8 cellular contexts compared by ENCODE assay signal in genomic region chr2:164992818-164993217, GRCh38. TPM values are rescaled to one million over a fixed set of nuclear protein-coding genes. Genes with fewer than 3 reads are reported as not detected.
DNase-seq lines count a peak whose midpoint lies in the region; ATAC-seq and TF ChIP-seq lines count a peak whose summit lies in the region.

No MANE protein-coding gene starts in this region.

- H3K4me3 ChIP-seq in OCI-LY3 (ENCODE audit: low read length) (peak overlapping the region; percentile 79), iPS DF 6.9 (ENCODE audit: low read length) (no peak overlapping the region)

- H3K27ac ChIP-seq in OCI-LY3 (ENCODE audit: low read length) (peak overlapping the region; percentile 80), iPS DF 6.9 (ENCODE audit: low read length) (no peak overlapping the region)

- H3K36me3 ChIP-seq in OCI-LY3 (replicated peaks; ENCODE audit: low read depth, low read length) (no peaks in the 10 kb centered on the region), iPS DF 6.9 (ENCODE audit: control insufficient read depth, insufficient read depth, low read length) (no peaks in the 10 kb centered on the region)

- no CpG with 5 or more reads among the region's 5 CpGs for WGBS in iPS DF 6.9 (ENCODE audit: insufficient coverage, insufficient read length)

- H3K79me2 ChIP-seq in OCI-LY3 (ENCODE audit: low read length): peaks cover 38% of the 10 kb centered on the region

- peak overlapping the region; percentile 77 for H3K9ac ChIP-seq in OCI-LY3 (ENCODE audit: low read length)

- DNase-seq in NCI-H1417 (lab: John Stamatoyannopoulos, UW) (peak; percentile 19 to 76 (median 51)), NCI-H1417 treated with DMSO at 0.1 percent for 48 hours (lab: John Stamatoyannopoulos, UW) (no peak), amniotic stem cell (lab: John Stamatoyannopoulos, UW) (peak; percentile 95), iPS DF 6.9 (ENCODE audit: low read depth, low spot score) (peak; percentile 48)
- DNase-seq in stimulated activated CD4-positive, alpha-beta T cell treated with anti-CD3 and anti-CD28 coated beads, Interleukin-1b, Interleukin-23, amount 100 ng/mL, for 24 hours (ENCODE audit: low read depth in 4 of 4, low spot score in 1 of 4): peak in 3 of 4 experiments; percentile 10 to 15 (median 11)

- no peaks in the 10 kb centered on the region for H4K20me1 ChIP-seq in OCI-LY3 (ENCODE audit: insufficient read depth, low read length)

- peak; percentile 61 for TF ChIP-seq CTCF in OCI-LY3 (IDR thresholded peaks at IDR 0.05; ENCODE audit: low read depth, low read length)

- H3K27me3 Mint-ChIP-seq in IgD-negative memory B cell: no peaks in the 10 kb centered on the region

- H3K27ac Mint-ChIP-seq in IgD-negative memory B cell: peak overlapping the region; percentile 4 to 78 (median 76)

- peaks cover 19 to 35% (median 32%) of the 10 kb centered on the region in 3 donors for H3K4me1 Mint-ChIP-seq in IgD-negative memory B cell

- peaks cover 2% of the 10 kb centered on the region for H3K36me3 Mint-ChIP-seq in IgD-negative memory B cell

- 0 out of 2 replicates have a peak overlapping the region, but pooled peaks have one; percentile 52 for H2AFZ ChIP-seq in OCI-LY3 (ENCODE audit: low read depth, low read length)

- H3K27me3 ChIP-seq in OCI-LY3 (ENCODE audit: low read depth, low read length) (no peaks in the 10 kb centered on the region), iPS DF 6.9 (ENCODE audit: control insufficient read depth, insufficient read depth, low read length) (no peaks in the 10 kb centered on the region)

- H3K9me3 ChIP-seq in OCI-LY3 (ENCODE audit: insufficient read depth, low read length) (no peaks in the 10 kb centered on the region), iPS DF 6.9 (ENCODE audit: control insufficient read depth, insufficient read depth, low read length) (no peaks in the 10 kb centered on the region)

- H3K4me1 ChIP-seq in OCI-LY3 (ENCODE audit: low read length) (peaks cover 36% of the 10 kb centered on the region), iPS DF 6.9 (ENCODE audit: control insufficient read depth, insufficient read depth, low read length) (no peaks in the 10 kb centered on the region)

- ATAC-seq in GM21576 (IDR thresholded peaks at IDR 0.05; ENCODE audit: unreplicated experiment): peak; percentile 48

- no peaks in the 10 kb centered on the region for H3K9me3 Mint-ChIP-seq in IgD-negative memory B cell

- peak overlapping the region; percentile 60 for H3K4me2 ChIP-seq in OCI-LY3 (ENCODE audit: low read length)

- peak overlapping the region in 2 of 4 donors; percentile 0 to 58 for H3K4me3 Mint-ChIP-seq in IgD-negative memory B cell

RNA-seq across cellular contexts. Expression of gene SLC38A11, which starts 37.5 kb away (rescaled TPM):
- polyA plus RNA-seq in IgD-negative memory B cell: 0.60 TPM
